29 cellular contexts compared by ENCODE assay signal in genomic region chr13:110477711-110478245, GRCh38.
"Had no signal": no experiment of that assay in that cellular context is flagged by ENCODE, and none has a peak within 500 bp of the region (broad histone marks: within the 10 kb centered on the region; RNA-seq: fewer than 3 reads in every experiment).

No MANE protein-coding gene starts in this region.

- H3K9me3 Mint-ChIP-seq: activated CD8-positive, alpha-beta T cell treated with anti-CD3 and anti-CD28 coated beads for 36 hours; activated naive CD4-positive, alpha-beta T cell treated with anti-CD3 and anti-CD28 coated beads, Interleukin-2, amount 50 U/mL, for 72 hours; activated T-helper 1 cell treated with anti-CD3 and anti-CD28 coated beads, Interleukin-12 subunit alpha, Interleukin-12 subunit beta, Interleukin-2, Interleukin-4 antibody, amounts not matched to agents 30 ng/mL and 10 ng/mL and 1 ng/mL, durations not matched to agents 14 hours and 24 hours and 36 hours; nephron progenitor cell; stimulated activated effector memory CD8-positive, alpha-beta T cell treated with anti-CD3 and anti-CD28 coated beads, Interleukin-12 subunit alpha, Interleukin-12 subunit beta, amount 100 ng/mL, for 72 hours; T-cell; T-helper 2 cell treated with Interferon-gamma antibody and Interleukin-4, amounts not matched to agents 5 μg/mL and 100 μg/mL, for 36 hours had no signal

- H3K9ac ChIP-seq: parathyroid adenoma had no signal

- H3K27ac Mint-ChIP-seq: activated CD4-positive, alpha-beta T cell treated with anti-CD3 and anti-CD28 coated beads, Interleukin-2, amount 10 ng/mL, durations not matched to agents 7 days and 5 days; activated CD8-positive, alpha-beta memory T cell treated with anti-CD3 and anti-CD28 coated beads, Interleukin-2, amount 10 ng/mL, durations not matched to agents 7 days and 5 days; activated CD8-positive, alpha-beta T cell treated with anti-CD3 and anti-CD28 coated beads for 36 hours; activated naive CD4-positive, alpha-beta T cell treated with anti-CD3 and anti-CD28 coated beads, Interleukin-2, amount 50 U/mL, for 72 hours; activated T-helper 1 cell treated with anti-CD3 and anti-CD28 coated beads, Interleukin-12 subunit alpha, Interleukin-12 subunit beta, Interleukin-2, Interleukin-4 antibody, amounts not matched to agents 30 ng/mL and 10 ng/mL and 1 ng/mL, durations not matched to agents 14 hours and 24 hours and 36 hours; stimulated activated effector memory CD8-positive, alpha-beta T cell treated with anti-CD3 and anti-CD28 coated beads, Interleukin-12 subunit alpha, Interleukin-12 subunit beta, amount 100 ng/mL, for 72 hours; T-cell; T-helper 2 cell treated with Interferon-gamma antibody and Interleukin-4, amounts not matched to agents 5 μg/mL and 100 μg/mL, for 36 hours had no signal

- H3K4me1 Mint-ChIP-seq: activated CD4-positive, alpha-beta T cell treated with anti-CD3 and anti-CD28 coated beads, Interleukin-2, amount 10 ng/mL, durations not matched to agents 7 days and 5 days; activated CD8-positive, alpha-beta memory T cell treated with anti-CD3 and anti-CD28 coated beads, Interleukin-2, amount 10 ng/mL, durations not matched to agents 7 days and 5 days; stimulated activated effector memory CD8-positive, alpha-beta T cell treated with anti-CD3 and anti-CD28 coated beads, Interleukin-12 subunit alpha, Interleukin-12 subunit beta, amount 100 ng/mL, for 72 hours; T-cell had no signal

- H3K79me2 ChIP-seq: parathyroid adenoma had no signal

- H3K36me3 Mint-ChIP-seq: activated CD8-positive, alpha-beta memory T cell treated with anti-CD3 and anti-CD28 coated beads, Interleukin-2, amount 10 ng/mL, durations not matched to agents 7 days and 5 days; activated naive CD4-positive, alpha-beta T cell treated with anti-CD3 and anti-CD28 coated beads, Interleukin-2, amount 50 U/mL, for 72 hours; stimulated activated effector memory CD8-positive, alpha-beta T cell treated with anti-CD3 and anti-CD28 coated beads, Interleukin-12 subunit alpha, Interleukin-12 subunit beta, amount 100 ng/mL, for 72 hours; T-cell had no signal

- FAIRE-seq: colon, endometrium, frontal cortex had no signal

- H3K9me3 ChIP-seq: mucosa of descending colon, thoracic aorta, upper lobe of right lung had no signal

- H3K4me3 ChIP-seq: mucosa of descending colon, skin epidermis, thoracic aorta, upper lobe of right lung had no signal

- DNase-seq: activated CD4-positive, alpha-beta T cell treated with anti-CD3 and anti-CD28 coated beads, Interleukin-2, amount 10 ng/mL, durations not matched to agents 7 days and 5 days; activated CD4-positive, CD25-positive, alpha-beta regulatory T cell treated with anti-CD3 and anti-CD28 coated beads, Interleukin-2, amount 50 U/mL, for 72 hours; activated CD8-positive, alpha-beta memory T cell treated with anti-CD3 and anti-CD28 coated beads, Interleukin-2, amount 10 ng/mL, durations not matched to agents 7 days and 5 days; activated CD8-positive, alpha-beta T cell treated with anti-CD3 and anti-CD28 coated beads for 36 hours; activated gamma-delta T cell; activated T-cell treated with anti-CD3 and anti-CD28 coated beads for 4 hours; aorta; brain microvascular endothelial cell; central memory CD4-positive, alpha-beta T cell; head of caudate nucleus; hypothalamus; mesendoderm; mucosa of descending colon; nephron progenitor cell; right cardiac atrium; stimulated activated CD4-positive, alpha-beta T cell treated with anti-CD3 and anti-CD28 coated beads, Interleukin-2, amount 100 ng/mL, for 24 hours; T-cell; upper lobe of right lung had no signal

- ATAC-seq: activated CD8-positive, alpha-beta memory T cell treated with anti-CD3 and anti-CD28 coated beads, Interleukin-2, amount 10 ng/mL, durations not matched to agents 7 days and 5 days; activated CD8-positive, alpha-beta T cell treated with anti-CD3 and anti-CD28 coated beads for 36 hours; activated naive CD4-positive, alpha-beta T cell treated with anti-CD3 and anti-CD28 coated beads, Interleukin-2, amount 50 U/mL, for 72 hours; mucosa of descending colon; stimulated activated effector memory CD8-positive, alpha-beta T cell treated with anti-CD3 and anti-CD28 coated beads, Interleukin-12 subunit alpha, Interleukin-12 subunit beta, amount 100 ng/mL, for 72 hours; T-cell had no signal

- H3K27me3 ChIP-seq: brain microvascular endothelial cell, upper lobe of right lung had no signal

- H2AFZ ChIP-seq: parathyroid adenoma had no signal

- H3K27ac ChIP-seq: brain microvascular endothelial cell, parathyroid adenoma, skin epidermis, upper lobe of right lung, VCaP had no signal

- H3K4me1 ChIP-seq: parathyroid adenoma, upper lobe of right lung had no signal

- H3K4me3 Mint-ChIP-seq: activated CD4-positive, alpha-beta T cell treated with anti-CD3 and anti-CD28 coated beads, Interleukin-2, amount 10 ng/mL, durations not matched to agents 7 days and 5 days; activated CD8-positive, alpha-beta memory T cell treated with anti-CD3 and anti-CD28 coated beads, Interleukin-2, amount 10 ng/mL, durations not matched to agents 7 days and 5 days; activated CD8-positive, alpha-beta T cell treated with anti-CD3 and anti-CD28 coated beads for 36 hours; activated T-helper 1 cell treated with anti-CD3 and anti-CD28 coated beads, Interleukin-12 subunit alpha, Interleukin-12 subunit beta, Interleukin-2, Interleukin-4 antibody, amounts not matched to agents 30 ng/mL and 10 ng/mL and 1 ng/mL, durations not matched to agents 14 hours and 24 hours and 36 hours; nephron progenitor cell; stimulated activated effector memory CD8-positive, alpha-beta T cell treated with anti-CD3 and anti-CD28 coated beads, Interleukin-12 subunit alpha, Interleukin-12 subunit beta, amount 100 ng/mL, for 72 hours; T-cell; T-helper 2 cell treated with Interferon-gamma antibody and Interleukin-4, amounts not matched to agents 5 μg/mL and 100 μg/mL, for 36 hours had no signal
